8 cellular contexts compared by ENCODE assay signal in the genomic region with DNA sequence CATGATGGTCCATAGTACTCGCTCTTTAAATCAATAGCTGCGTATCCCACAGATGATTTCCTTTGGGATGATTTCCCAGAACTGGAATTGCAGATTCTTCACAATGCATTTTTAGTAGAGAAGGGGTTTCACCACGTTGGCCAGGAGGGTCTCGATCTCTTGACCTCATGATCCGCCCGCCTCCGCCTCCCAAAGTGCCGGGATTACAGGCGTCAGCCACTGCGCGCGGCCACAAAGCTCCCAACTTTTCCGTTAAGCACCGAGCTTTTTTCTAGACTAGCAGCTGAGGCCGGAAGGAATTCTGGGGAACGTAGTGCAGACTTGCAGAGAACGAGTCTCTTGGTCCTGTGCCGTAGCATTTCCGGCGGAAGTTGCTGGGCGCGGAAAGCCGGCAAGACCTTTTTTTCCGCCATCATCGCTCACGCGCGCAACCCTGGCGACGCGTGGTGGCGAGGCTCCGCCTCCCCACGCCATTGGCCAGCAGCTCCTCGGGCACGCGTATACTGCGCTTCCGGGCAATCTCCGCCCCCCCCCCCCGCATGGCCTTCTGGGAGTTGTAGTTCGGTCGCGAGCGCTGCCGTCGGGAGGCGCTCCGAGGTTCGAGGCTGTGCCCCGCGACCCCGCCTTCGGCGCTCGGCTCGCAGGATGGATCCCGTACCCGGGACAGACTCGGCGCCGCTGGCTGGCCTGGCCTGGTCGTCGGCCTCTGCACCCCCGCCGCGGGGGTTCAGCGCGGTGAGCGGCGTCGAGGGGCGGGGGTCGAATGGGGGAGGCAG. TPM values are rescaled to one million over a fixed set of nuclear protein-coding genes. Genes with fewer than 3 reads are reported as not detected.
DNase-seq lines count a peak whose midpoint lies in the region; ATAC-seq, FAIRE-seq and TF ChIP-seq lines count a peak whose summit lies in the region.

A gene (plus strand): TSS at position 557 of the 776 bp plus-strand sequence. CDS start 89 bp downstream, at position 646.

- peak within 1 kb of the TSS; percentile 91 for H3K4me2 ChIP-seq in astrocyte (ENCODE audit: low read length)

- DNase-seq in NCI-H2029 (lab: John Stamatoyannopoulos, UW): peak; percentile 98
- DNase-seq in T-helper 22 cell (ENCODE audit: low read depth): peak; percentile 93
- peak; percentile 98 for DNase-seq in astrocyte (ENCODE audit: low read depth)
- DNase-seq in right cardiac atrium: peak; percentile 98 to 99 (median 99)
- DNase-seq in pulmonary artery endothelial cell (ENCODE audit: low read depth, low spot score): peak; percentile 96
- peak; percentile 98 for DNase-seq in uterus

- H3K79me2 ChIP-seq in astrocyte (ENCODE audit: insufficient read depth, low read length): peaks cover 6% of the 10 kb centered on the region

- H3K27me3 Mint-ChIP-seq in astrocyte (ENCODE audit: low read depth, unreplicated experiment): no peaks in the 10 kb centered on the region

- peak within 1 kb of the TSS; percentile 95 for H3K27ac Mint-ChIP-seq in astrocyte (ENCODE audit: unreplicated experiment)

- H4K20me1 ChIP-seq in astrocyte (ENCODE audit: insufficient read depth, low read length): no peaks in the 10 kb centered on the region

- FAIRE-seq in astrocyte (lab: Jason Lieb, UNC): peak; percentile 65

- ATAC-seq in HG02970 (IDR thresholded peaks at IDR 0.05; ENCODE audit: low FRiP score, unreplicated experiment) (peak; percentile 94), right cardiac atrium (peak; percentile 97 to 99)

- H2AFZ ChIP-seq in astrocyte (ENCODE audit: low read depth, low read length): peak within 1 kb of the TSS; percentile 97

- H3K9me3 ChIP-seq in astrocyte (ENCODE audit: insufficient read depth, low read depth, low read length) (no peaks in the 10 kb centered on the region), right cardiac atrium (ENCODE audit: control insufficient read depth, low read length) (no peaks in the 10 kb centered on the region), uterus (no peaks in the 10 kb centered on the region)

- peak within 1 kb of the TSS; percentile 75 for H3K4me3 ChIP-seq in astrocyte (ENCODE audit: insufficient read depth, low read depth, low read length)
- H3K4me3 ChIP-seq in right cardiac atrium (ENCODE audit: low read length): peak within 1 kb of the TSS; percentile 59
- H3K4me3 ChIP-seq in uterus: peak within 1 kb of the TSS; percentile 80 to 90

- H3K4me1 ChIP-seq in astrocyte (ENCODE audit: insufficient read depth, low read length) (peaks cover 4% of the 10 kb centered on the region), right cardiac atrium (ENCODE audit: control insufficient read depth, insufficient read depth, low read length) (no peaks in the 10 kb centered on the region), uterus (no peaks in the 10 kb centered on the region)

- H3K9me3 Mint-ChIP-seq in astrocyte (ENCODE audit: unreplicated experiment): no peaks in the 10 kb centered on the region

- peaks cover 12% of the 10 kb centered on the region for H3K36me3 Mint-ChIP-seq in astrocyte (ENCODE audit: low read depth, unreplicated experiment)

- TF ChIP-seq CTCF in astrocyte (IDR thresholded peaks at IDR 0.05; ENCODE audit: insufficient read depth, low read depth, low read length) (no peak), uterus (IDR thresholded peaks at IDR 0.05) (no peak)

- TF ChIP-seq POLR2A in GM15510 (IDR thresholded peaks at IDR 0.05; ENCODE audit: borderline replicate concordance, extremely low read depth, insufficient read length) (peak; percentile 58), uterus (IDR thresholded peaks at IDR 0.05) (peak; percentile 47 to 52)

- H3K9ac ChIP-seq in astrocyte (ENCODE audit: low read length): peak within 1 kb of the TSS; percentile 76

- under 1% methylated on average over 74 of the region's 74 CpGs for WGBS in right cardiac atrium

- peaks cover 12% of the 10 kb centered on the region for H3K27me3 ChIP-seq in astrocyte (ENCODE audit: insufficient read depth, low read length)
- no peaks in the 10 kb centered on the region for H3K27me3 ChIP-seq in right cardiac atrium (ENCODE audit: control insufficient read depth, insufficient read depth)
- no peaks in the 10 kb centered on the region for H3K27me3 ChIP-seq in uterus

- peak within 1 kb of the TSS; percentile 89 for H3K4me3 Mint-ChIP-seq in astrocyte (ENCODE audit: unreplicated experiment)

- H3K36me3 ChIP-seq in astrocyte (ENCODE audit: insufficient read depth, low read length): no peaks in the 10 kb centered on the region
- no peaks in the 10 kb centered on the region for H3K36me3 ChIP-seq in uterus

- peaks cover 1% of the 10 kb centered on the region for H3K4me1 Mint-ChIP-seq in astrocyte (ENCODE audit: low read depth, unreplicated experiment)

- H3K27ac ChIP-seq in astrocyte (ENCODE audit: low read depth, low read length) (peak within 1 kb of the TSS; percentile 40), right cardiac atrium (ENCODE audit: low read length) (peak within 1 kb of the TSS; percentile 75), uterus (peak within 1 kb of the TSS; percentile 79 to 88)

- intact Hi-C loops in right cardiac atrium (cut with DNase I) (no loop called here), uterus (cut with DNase I; ENCODE audit: low total_unique reads) (no loop called here)

RNA-seq across cellular contexts. Expression of the gene that starts here (rescaled TPM):
- total RNA-seq in astrocyte (41.0 and 50.1 TPM in 2 replicates), right cardiac atrium (10 to 100 TPM; 20.6 to 27.2 (median 23.4) TPM), pulmonary artery endothelial cell (36.1 and 43.0 TPM in 2 replicates), uterus (10 to 100 TPM in 3 of 4 donors, 1 to 10 TPM in 1; 3.8 to 46.7 (median 26.5) TPM)
- 30.5 TPM for polyA plus RNA-seq in right cardiac atrium

Comparison
In these comparisons a context has a peak if more than half of its experiments do, and no peak if none do; other contexts are left out.
1. Peak in every context shown above with its lines: DNase-seq, ATAC-seq, H3K4me3 ChIP-seq and H3K27ac ChIP-seq.